In genomic region chr12:127677537-127678131, GRCh38 we compare ENCODE assay signal across 2 cellular contexts.
TF ChIP-seq lines count a peak whose summit lies in the region.

No MANE protein-coding gene starts in this region.

TF ChIP-seq in HCT116, 20 proteins besides CTCF, POLR2A, EP300 and RAD21 (continued from another document):
- TF ChIP-seq ATF3 (IDR thresholded peaks at IDR 0.05) (no peak), EZH2phosphoT487 (IDR thresholded peaks at IDR 0.05; ENCODE audit: borderline replicate concordance) (no peak), ZNF274 (IDR thresholded peaks at IDR 0.05; ENCODE audit: low read depth, low read length) (no peak), SP1 (IDR thresholded peaks at IDR 0.05; ENCODE audit: low read depth) (no peak), TCF7L2 (IDR thresholded peaks at IDR 0.05; ENCODE audit: borderline replicate concordance, extremely low read depth, insufficient read depth, insufficient read length) (no peak), EGR1 (IDR thresholded peaks at IDR 0.05; ENCODE audit: low read depth) (no peak)
- TF ChIP-seq, protein P1, sequence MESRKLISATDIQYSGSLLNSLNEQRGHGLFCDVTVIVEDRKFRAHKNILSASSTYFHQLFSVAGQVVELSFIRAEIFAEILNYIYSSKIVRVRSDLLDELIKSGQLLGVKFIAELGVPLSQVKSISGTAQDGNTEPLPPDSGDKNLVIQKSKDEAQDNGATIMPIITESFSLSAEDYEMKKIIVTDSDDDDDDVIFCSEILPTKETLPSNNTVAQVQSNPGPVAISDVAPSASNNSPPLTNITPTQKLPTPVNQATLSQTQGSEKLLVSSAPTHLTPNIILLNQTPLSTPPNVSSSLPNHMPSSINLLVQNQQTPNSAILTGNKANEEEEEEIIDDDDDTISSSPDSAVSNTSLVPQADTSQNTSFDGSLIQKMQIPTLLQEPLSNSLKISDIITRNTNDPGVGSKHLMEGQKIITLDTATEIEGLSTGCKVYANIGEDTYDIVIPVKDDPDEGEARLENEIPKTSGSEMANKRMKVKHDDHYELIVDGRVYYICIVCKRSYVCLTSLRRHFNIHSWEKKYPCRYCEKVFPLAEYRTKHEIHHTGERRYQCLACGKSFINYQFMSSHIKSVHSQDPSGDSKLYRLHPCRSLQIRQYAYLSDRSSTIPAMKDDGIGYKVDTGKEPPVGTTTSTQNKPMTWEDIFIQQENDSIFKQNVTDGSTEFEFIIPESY (IDR thresholded peaks at IDR 0.05; ENCODE audit: extremely low read depth, insufficient replicate concordance, low read length), result no peak
- TF ChIP-seq, protein P2, sequence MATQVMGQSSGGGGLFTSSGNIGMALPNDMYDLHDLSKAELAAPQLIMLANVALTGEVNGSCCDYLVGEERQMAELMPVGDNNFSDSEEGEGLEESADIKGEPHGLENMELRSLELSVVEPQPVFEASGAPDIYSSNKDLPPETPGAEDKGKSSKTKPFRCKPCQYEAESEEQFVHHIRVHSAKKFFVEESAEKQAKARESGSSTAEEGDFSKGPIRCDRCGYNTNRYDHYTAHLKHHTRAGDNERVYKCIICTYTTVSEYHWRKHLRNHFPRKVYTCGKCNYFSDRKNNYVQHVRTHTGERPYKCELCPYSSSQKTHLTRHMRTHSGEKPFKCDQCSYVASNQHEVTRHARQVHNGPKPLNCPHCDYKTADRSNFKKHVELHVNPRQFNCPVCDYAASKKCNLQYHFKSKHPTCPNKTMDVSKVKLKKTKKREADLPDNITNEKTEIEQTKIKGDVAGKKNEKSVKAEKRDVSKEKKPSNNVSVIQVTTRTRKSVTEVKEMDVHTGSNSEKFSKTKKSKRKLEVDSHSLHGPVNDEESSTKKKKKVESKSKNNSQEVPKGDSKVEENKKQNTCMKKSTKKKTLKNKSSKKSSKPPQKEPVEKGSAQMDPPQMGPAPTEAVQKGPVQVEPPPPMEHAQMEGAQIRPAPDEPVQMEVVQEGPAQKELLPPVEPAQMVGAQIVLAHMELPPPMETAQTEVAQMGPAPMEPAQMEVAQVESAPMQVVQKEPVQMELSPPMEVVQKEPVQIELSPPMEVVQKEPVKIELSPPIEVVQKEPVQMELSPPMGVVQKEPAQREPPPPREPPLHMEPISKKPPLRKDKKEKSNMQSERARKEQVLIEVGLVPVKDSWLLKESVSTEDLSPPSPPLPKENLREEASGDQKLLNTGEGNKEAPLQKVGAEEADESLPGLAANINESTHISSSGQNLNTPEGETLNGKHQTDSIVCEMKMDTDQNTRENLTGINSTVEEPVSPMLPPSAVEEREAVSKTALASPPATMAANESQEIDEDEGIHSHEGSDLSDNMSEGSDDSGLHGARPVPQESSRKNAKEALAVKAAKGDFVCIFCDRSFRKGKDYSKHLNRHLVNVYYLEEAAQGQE (IDR thresholded peaks at IDR 0.05; ENCODE audit: low read depth), result no peak

TF ChIP-seq in endothelial cell of umbilical vein, 7 proteins besides CTCF, POLR2A, EP300 and RAD21 (continued from another document):
- no peak for TF ChIP-seq MAX (IDR thresholded peaks at IDR 0.05; ENCODE audit: insufficient read depth, insufficient read length)
TF ChIP-seq in endothelial cell of umbilical vein: peak in this region for 0.
